8 cellular contexts compared by ENCODE assay signal in the genomic region with DNA sequence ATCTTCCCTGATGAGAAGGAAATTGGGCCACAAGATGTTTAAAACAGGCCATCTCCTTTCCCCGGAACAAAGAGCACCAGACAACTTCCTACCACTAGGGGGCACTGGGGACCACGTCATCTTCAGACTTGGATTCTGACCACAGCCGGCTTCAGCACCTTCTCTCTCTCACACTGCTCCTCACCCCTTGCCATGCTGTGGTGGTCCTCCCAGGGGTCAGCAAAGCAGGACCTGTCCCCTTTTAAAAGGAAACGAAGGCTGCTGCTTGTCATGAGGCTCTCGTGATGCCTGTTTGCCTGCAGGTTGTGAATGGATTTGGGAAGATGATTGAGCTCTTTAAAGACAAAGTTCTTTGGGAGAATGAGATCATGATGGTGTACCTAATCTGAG. TPM values are rescaled to one million over a fixed set of nuclear protein-coding genes. Genes with fewer than 3 reads are reported as not detected.
DNase-seq lines count a peak whose midpoint lies in the region; ATAC-seq and TF ChIP-seq lines count a peak whose summit lies in the region.

No MANE protein-coding gene starts in this region.

- peaks cover 0 to 8% of the 10 kb centered on the region in 2 donors for H3K4me1 ChIP-seq in breast epithelium

- peaks cover 27% of the 10 kb centered on the region for H3K36me3 ChIP-seq in WERI-Rb-1
- H3K36me3 ChIP-seq in breast epithelium = peaks cover 1% of the 10 kb centered on the region

- TF ChIP-seq POLR2A in breast epithelium (IDR thresholded peaks at IDR 0.05) = no peak

- TF ChIP-seq CTCF in HFFc6 (IDR thresholded peaks at IDR 0.05) (peak; percentile 96), WERI-Rb-1 (IDR thresholded peaks at IDR 0.05; ENCODE audit: low read depth, low read length) (peak; percentile 95), breast epithelium (IDR thresholded peaks at IDR 0.05) (peak; percentile 86 to 96 (median 93))

- H3K9me3 ChIP-seq in WERI-Rb-1 (ENCODE audit: severe bottlenecking) (no peaks in the 10 kb centered on the region), breast epithelium (no peaks in the 10 kb centered on the region)

- H3K27ac ChIP-seq in WERI-Rb-1 (0 out of 2 replicates have a peak overlapping the region, but pooled peaks have one; percentile 39), breast epithelium (no peak overlapping the region)

- H3K4me3 Mint-ChIP-seq in HFFc6 = no peak overlapping the region

- peak; percentile 83 for DNase-seq in ELF-1 (ENCODE audit: low read depth, low spot score)
- DNase-seq in HFFc6 = peak; percentile 71
- peak; percentile 53 for DNase-seq in NCI-H2107 treated with DMSO at 0.1 percent for 48 hours (lab: John Stamatoyannopoulos, UW; ENCODE audit: unreplicated experiment)
- peak; percentile 85 for DNase-seq in WERI-Rb-1
- peak; percentile 73 to 78 for DNase-seq in breast epithelium (ENCODE audit: low spot score in 2 of 2)
- peak; percentile 77 for DNase-seq in iris pigment epithelial cell (ENCODE audit: low read depth)
- DNase-seq in stimulated activated CD4-positive, alpha-beta T cell treated with anti-CD3 and anti-CD28 coated beads, Interleukin-12 subunit alpha, Interleukin-12 subunit beta, amount 100 ng/mL, for 48 hours (ENCODE audit: low read depth in 2 of 3, low spot score in 1 of 3) = peak; percentile 69 to 92 (median 77)

- intact Hi-C loops in breast epithelium (cut with DNase I; ENCODE audit: low total_unique reads) = loop anchor here (5.0 kb wide), 1 partner anchor 83 kb away; no protein-coding TSS in a partner anchor

- no peaks in the 10 kb centered on the region for H3K9me3 Mint-ChIP-seq in HFFc6

- no peaks in the 10 kb centered on the region for H3K27me3 ChIP-seq in WERI-Rb-1 (ENCODE audit: insufficient read depth, low read depth, severe bottlenecking)
- H3K27me3 ChIP-seq in breast epithelium = no peaks in the 10 kb centered on the region

- H3K4me1 Mint-ChIP-seq in HFFc6 (ENCODE audit: low read depth) = peaks cover 19% of the 10 kb centered on the region

- no peak for ATAC-seq in GM21367 (IDR thresholded peaks at IDR 0.05; ENCODE audit: unreplicated experiment)

- no peak overlapping the region for H3K27ac Mint-ChIP-seq in HFFc6

- H3K36me3 Mint-ChIP-seq in HFFc6 (ENCODE audit: low read depth) = peaks cover 22% of the 10 kb centered on the region

- no peaks in the 10 kb centered on the region; the same call in 1 of the 2 replicates for H3K27me3 Mint-ChIP-seq in HFFc6 (ENCODE audit: insufficient read depth)

- H3K4me3 ChIP-seq in WERI-Rb-1 (ENCODE audit: low read depth, low read length) (no peak overlapping the region), breast epithelium (no peak overlapping the region)

RNA-seq across cellular contexts. Expression of gene RFT1, which starts 16.2 kb away (rescaled TPM):
- 10 to 100 TPM; 32.9 to 39.6 (median 34.7) TPM for total RNA-seq in HFFc6 (2021; fragmentation: NEBNext Ultra II Directional; extraction: Animal tissue kit (Norgen Biotek cat#: 25700))
- 10 to 100 TPM in 2 of 3 donors, 1 to 10 TPM in 1; 9.5 to 11.7 (median 10.1) TPM for total RNA-seq in breast epithelium

RNA-seq across cellular contexts. Expression of gene PRKCD, which starts 47.0 kb away (rescaled TPM):
- 10 to 100 TPM; 15.5 to 21.9 (median 20.0) TPM for total RNA-seq in HFFc6 (2021; fragmentation: NEBNext Ultra II Directional; extraction: Animal tissue kit (Norgen Biotek cat#: 25700))
- 10 to 100 TPM; 14.0 to 36.8 (median 15.1) TPM for total RNA-seq in breast epithelium
